In the genomic region with DNA sequence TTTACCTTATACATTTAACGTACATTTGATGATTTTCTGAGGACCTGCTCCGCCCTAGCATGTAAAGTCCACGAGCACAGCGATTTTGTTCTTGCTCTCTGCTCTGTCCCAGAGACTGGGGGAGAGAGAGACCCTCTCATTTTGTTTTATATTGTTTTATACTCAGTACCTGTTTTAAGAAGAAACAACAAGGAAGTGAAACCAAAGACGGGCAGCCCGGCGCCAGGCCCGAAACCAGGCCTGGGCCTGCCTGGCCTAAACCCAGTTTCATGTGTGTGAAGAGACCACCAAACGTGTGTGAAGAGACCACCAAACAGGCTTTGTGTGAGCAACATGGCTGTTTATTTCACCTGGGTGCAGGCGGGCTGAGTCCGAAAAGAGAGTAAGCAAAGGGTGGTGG, we compare ENCODE assay signal across 8 cellular contexts. TPM values are rescaled to one million over a fixed set of nuclear protein-coding genes. Genes with fewer than 3 reads are reported as not detected.
DNase-seq lines count a peak whose midpoint lies in the region; TF ChIP-seq lines count a peak whose summit lies in the region.
"Not testable (repeated sequence)": the region's sequence is repeated elsewhere in the genome, so short reads cannot be mapped to it uniquely, and the experiment has no call there.

No MANE protein-coding gene starts in this region.

- WGBS in endodermal cell (ENCODE audit: insufficient coverage in 1 of 2, insufficient read length in 1 of 2), 2 experiments = 90 to 100% methylated on average over 9 to 11 of the region's 11 CpGs

- not testable (repeated sequence) for H3K27me3 ChIP-seq in DOHH2 (ENCODE audit: control insufficient read depth, low read length); HUES48 (ENCODE audit: control insufficient read depth, insufficient read depth, low read length); SJCRH30; endodermal cell (ENCODE audit: control insufficient read depth, insufficient read depth, low read length, poor library complexity, severe bottlenecking); kidney epithelial cell (ENCODE audit: control insufficient read depth, insufficient read depth, low read length); tibial artery

- peak overlapping the region; percentile 89 for H3K4me3 ChIP-seq in DOHH2 (ENCODE audit: low read length)
- peak overlapping the region; percentile 94 for H3K4me3 ChIP-seq in HUES48 (ENCODE audit: low read depth, low read length)
- peak overlapping the region; percentile 84 for H3K4me3 ChIP-seq in SJCRH30
- peak overlapping the region; percentile 93 for H3K4me3 ChIP-seq in endodermal cell (ENCODE audit: low read length)
- peak overlapping the region; percentile 66 for H3K4me3 ChIP-seq in kidney epithelial cell (ENCODE audit: low read depth, low read length)
- peak overlapping the region; percentile 63 to 84 for H3K4me3 ChIP-seq in tibial artery

- peaks cover 20% of the 10 kb centered on the region for H3K4me1 Mint-ChIP-seq in activated naive CD8-positive, alpha-beta T cell treated with anti-CD3 and anti-CD28 coated beads for 36 hours
- H3K4me1 Mint-ChIP-seq in endodermal cell (peaks cover 14% of the 10 kb centered on the region), osteocyte (ENCODE audit: unreplicated experiment) (peaks cover 17% of the 10 kb centered on the region)

- H3K9ac ChIP-seq in HUES48 (ENCODE audit: low read depth, low read length); endodermal cell (ENCODE audit: extremely low read depth, low read length, poor library complexity, severe bottlenecking): not testable (repeated sequence)

- H3K9me3 ChIP-seq in DOHH2 (ENCODE audit: control insufficient read depth, insufficient read depth, low read length); HUES48 (ENCODE audit: control insufficient read depth, insufficient read depth, low read length); SJCRH30 (replicated peaks); endodermal cell (ENCODE audit: control insufficient read depth, low read length); tibial artery: not testable (repeated sequence)

- H3K9me2 ChIP-seq in DOHH2 (replicated peaks; ENCODE audit: control insufficient read depth, low read length) = not testable (repeated sequence)

- H3K4me3 Mint-ChIP-seq in activated naive CD8-positive, alpha-beta T cell treated with anti-CD3 and anti-CD28 coated beads for 36 hours = peak overlapping the region; percentile 87
- H3K4me3 Mint-ChIP-seq in endodermal cell = peak overlapping the region; percentile 79
- H3K4me3 Mint-ChIP-seq in osteocyte (ENCODE audit: unreplicated experiment) = peak overlapping the region; percentile 83

- H3K36me3 Mint-ChIP-seq in activated naive CD8-positive, alpha-beta T cell treated with anti-CD3 and anti-CD28 coated beads for 36 hours; endodermal cell (ENCODE audit: low read depth); osteocyte (ENCODE audit: unreplicated experiment): not testable (repeated sequence)

- not testable (repeated sequence) for DNase-seq in SJCRH30; activated naive CD8-positive, alpha-beta T cell treated with anti-CD3 and anti-CD28 coated beads for 36 hours; endodermal cell; kidney epithelial cell (ENCODE audit: low read depth); osteocyte (ENCODE audit: extremely low spot score, unreplicated experiment); tibial artery

- H3K9me3 Mint-ChIP-seq in activated naive CD8-positive, alpha-beta T cell treated with anti-CD3 and anti-CD28 coated beads for 36 hours; endodermal cell; osteocyte (ENCODE audit: unreplicated experiment): not testable (repeated sequence)

- intact Hi-C loops in tibial artery (cut with DNase I; ENCODE audit: low total_unique reads) = not testable (repeated sequence)

- not testable (repeated sequence) for H3F3A ChIP-seq in DOHH2 (ENCODE audit: control insufficient read depth, insufficient read depth)

- not testable (repeated sequence) for H3K27me3 Mint-ChIP-seq in activated naive CD8-positive, alpha-beta T cell treated with anti-CD3 and anti-CD28 coated beads for 36 hours; endodermal cell (ENCODE audit: insufficient read depth); osteocyte (ENCODE audit: unreplicated experiment)

- peak overlapping the region; percentile 86 for H3K27ac ChIP-seq in DOHH2 (ENCODE audit: low read depth, low read length)
- H3K27ac ChIP-seq in HUES48 (ENCODE audit: low read depth, low read length); endodermal cell (ENCODE audit: low read depth, low read length): not testable (repeated sequence)
- H3K27ac ChIP-seq in SJCRH30 = peak overlapping the region; percentile 84
- H3K27ac ChIP-seq in tibial artery = peak overlapping the region; percentile 55 to 71

- peak overlapping the region; percentile 93 for H3K27ac Mint-ChIP-seq in activated naive CD8-positive, alpha-beta T cell treated with anti-CD3 and anti-CD28 coated beads for 36 hours
- H3K27ac Mint-ChIP-seq in endodermal cell (peak overlapping the region; percentile 71), osteocyte (ENCODE audit: unreplicated experiment) (peak overlapping the region; percentile 98)

- H3K4me1 ChIP-seq in DOHH2 (ENCODE audit: control insufficient read depth, low read length) (peaks cover 43% of the 10 kb centered on the region), tibial artery (peaks cover 5 to 24% (median 16%) of the 10 kb centered on the region in 4 donors)
- H3K4me1 ChIP-seq in HUES48 (ENCODE audit: control insufficient read depth, insufficient read depth, low read length); SJCRH30; endodermal cell (ENCODE audit: control insufficient read depth, insufficient read depth, low read length): not testable (repeated sequence)

- not testable (repeated sequence) for H3K36me3 ChIP-seq in DOHH2 (ENCODE audit: control insufficient read depth, low read length); HUES48 (ENCODE audit: control insufficient read depth, insufficient read depth, low read length); SJCRH30; endodermal cell (ENCODE audit: control insufficient read depth, insufficient read depth, low read length); kidney epithelial cell (ENCODE audit: control insufficient read depth, insufficient read depth, low read length); tibial artery

- not testable (repeated sequence) for TF ChIP-seq CTCF in DOHH2 (IDR thresholded peaks at IDR 0.05; ENCODE audit: low read depth, low read length, poor library complexity, severe bottlenecking); endodermal cell (conservative IDR thresholded peaks at IDR 0.05); kidney epithelial cell (IDR thresholded peaks at IDR 0.05; ENCODE audit: insufficient read depth, low read length, poor library complexity, severe bottlenecking); osteocyte (IDR thresholded peaks at IDR 0.05); tibial artery (IDR thresholded peaks at IDR 0.05)

- H3K4me2 ChIP-seq in DOHH2 (ENCODE audit: low read length) = peak overlapping the region; percentile 96

- H4K20me1 ChIP-seq in DOHH2 (ENCODE audit: control insufficient read depth, insufficient read depth, low read depth, low read length) = not testable (repeated sequence)

- peaks cover 34% of the 10 kb centered on the region for H3K79me2 ChIP-seq in DOHH2 (ENCODE audit: control insufficient read depth, low read length)

RNA-seq across cellular contexts. Expression of gene C12orf76, which starts 0.7 kb away (rescaled TPM):
- total RNA-seq in SJCRH30 (2014; rRNA removed; shearing (Covaris generic)) = 12.3 and 13.1 TPM in 2 replicates
- total RNA-seq in activated naive CD8-positive, alpha-beta T cell treated with anti-CD3 and anti-CD28 coated beads for 36 hours = 1 to 10 TPM; 6.6 to 7.3 TPM
- total RNA-seq in endodermal cell = 10 to 100 TPM; 19.6 to 23.5 TPM
- polyA plus RNA-seq in endodermal cell (2013, experiment 1 of 2) = 26.7 TPM
- polyA plus RNA-seq in endodermal cell (2013, experiment 2 of 2) = 26.4 TPM
- total RNA-seq in kidney epithelial cell = 8.8 and 14.5 TPM in 2 replicates
- 13.7 and 14.5 TPM in 2 replicates for total RNA-seq in osteocyte

RNA-seq across cellular contexts. Expression of gene ANKRD13A, which starts 49.8 kb away (rescaled TPM):
- 32.7 and 37.4 TPM in 2 replicates for total RNA-seq in SJCRH30 (2014; rRNA removed; shearing (Covaris generic))
- 10 to 100 TPM; 36.8 to 43.6 TPM for total RNA-seq in activated naive CD8-positive, alpha-beta T cell treated with anti-CD3 and anti-CD28 coated beads for 36 hours
- total RNA-seq in endodermal cell = 10 to 100 TPM; 33.2 to 44.6 TPM
- polyA plus RNA-seq in endodermal cell (2013, experiment 1 of 2) = 24.0 TPM
- 23.1 TPM for polyA plus RNA-seq in endodermal cell (2013, experiment 2 of 2)
- total RNA-seq in kidney epithelial cell = 40.6 and 73.8 TPM in 2 replicates
- 42.3 and 43.5 TPM in 2 replicates for total RNA-seq in osteocyte

RNA-seq across cellular contexts. Expression of gene GIT2, which starts 52.9 kb away (rescaled TPM):
- total RNA-seq in SJCRH30 (2014; rRNA removed; shearing (Covaris generic)) = 31.4 and 38.0 TPM in 2 replicates
- 10 to 100 TPM; 50.6 to 51.0 TPM for total RNA-seq in activated naive CD8-positive, alpha-beta T cell treated with anti-CD3 and anti-CD28 coated beads for 36 hours
- total RNA-seq in endodermal cell = 10 to 100 TPM; 27.0 to 27.9 TPM
- 20.5 TPM for polyA plus RNA-seq in endodermal cell (2013, experiment 1 of 2)
- polyA plus RNA-seq in endodermal cell (2013, experiment 2 of 2) = 20.9 TPM
- 20.3 and 23.8 TPM in 2 replicates for total RNA-seq in kidney epithelial cell
- total RNA-seq in osteocyte = 49.6 and 52.6 TPM in 2 replicates
